ENCODE assay signal across 20 cellular contexts in the genomic region with DNA sequence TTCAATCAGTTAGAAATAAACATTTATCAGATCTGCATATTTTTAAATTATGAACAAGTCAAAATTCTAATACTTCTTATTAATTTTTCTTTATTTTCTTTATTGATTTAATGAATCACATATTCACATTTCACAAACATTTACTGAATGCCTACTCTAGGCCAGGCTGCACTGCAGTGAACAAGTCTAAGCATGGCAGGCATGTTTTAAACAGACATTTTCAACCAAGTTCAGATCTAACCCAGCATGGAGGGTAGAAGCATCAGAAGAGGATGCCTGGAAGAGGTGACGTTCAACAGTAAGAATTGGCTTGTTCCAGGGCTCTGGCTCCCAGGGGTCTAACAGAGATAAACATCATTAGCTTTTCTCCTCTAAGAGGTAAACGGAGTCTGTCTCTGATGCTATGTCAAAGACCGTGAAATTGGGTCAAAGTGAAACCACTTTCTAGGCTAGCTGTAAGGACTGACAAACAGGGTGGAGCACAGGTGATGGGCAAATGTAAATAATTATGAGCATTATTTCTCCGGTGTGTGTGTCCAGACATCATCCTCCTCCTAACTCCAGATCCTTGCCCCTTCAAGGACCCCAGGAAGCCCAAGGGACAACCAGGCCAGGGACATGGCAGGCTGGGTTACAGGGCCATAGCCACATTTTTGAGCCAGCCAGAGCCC. TPM values are rescaled to one million over a fixed set of nuclear protein-coding genes. Genes with fewer than 3 reads are reported as not detected.
DNase-seq lines count a peak whose midpoint lies in the region; ATAC-seq, FAIRE-seq and TF ChIP-seq lines count a peak whose summit lies in the region.
"Had no signal": no experiment of that assay in that cellular context is flagged by ENCODE, and none has a peak within 500 bp of the region (broad histone marks: within the 10 kb centered on the region; RNA-seq: fewer than 3 reads in every experiment).

No MANE protein-coding gene starts in this region.

- H3K36me3 ChIP-seq in bronchial epithelial cell (ENCODE audit: control insufficient read depth, insufficient read depth, low read length) = no peaks in the 10 kb centered on the region
- H3K36me3 ChIP-seq in tibial artery = peaks cover 0 to 8% (median 0%) of the 10 kb centered on the region in 3 donors

- H3K4me3 Mint-ChIP-seq in activated CD4-positive, alpha-beta T cell treated with anti-CD3 and anti-CD28 coated beads, Interleukin-2, amount 10 ng/mL, durations not matched to agents 7 days and 5 days = peak overlapping the region; percentile 61
- no peak overlapping the region for H3K4me3 Mint-ChIP-seq in stimulated activated memory B cell treated with anti-CD40 and anti-IgM and Interleukin-4, amounts not matched to agents 10 μg/mL and 1 μg/mL and 100 μg/mL, for 72 hours
- H3K4me3 Mint-ChIP-seq: brain, H9 had no signal

- peak overlapping the region; percentile 88 for H3K27ac Mint-ChIP-seq in activated CD4-positive, alpha-beta T cell treated with anti-CD3 and anti-CD28 coated beads, Interleukin-2, amount 10 ng/mL, durations not matched to agents 7 days and 5 days
- H3K27ac Mint-ChIP-seq in stimulated activated memory B cell treated with anti-CD40 and anti-IgM and Interleukin-4, amounts not matched to agents 10 μg/mL and 1 μg/mL and 100 μg/mL, for 72 hours = peak overlapping the region; percentile 24
- H3K27ac Mint-ChIP-seq: brain, H9 had no signal

- no peaks in the 10 kb centered on the region for H3K4me1 ChIP-seq in tibial artery
- H3K4me1 ChIP-seq: A549 had no signal

- peak; percentile 83 for DNase-seq in activated CD8-positive, alpha-beta memory T cell treated with anti-CD3 and anti-CD28 coated beads for 24 hours
- no peak for DNase-seq in activated CD8-positive, alpha-beta memory T cell treated with anti-CD3 and anti-CD28 coated beads, Interleukin-2, amount 50 U/mL, for 4 hours
- DNase-seq in activated CD4-positive, alpha-beta T cell treated with anti-CD3 and anti-CD28 coated beads, Interleukin-2, amount 10 ng/mL, durations not matched to agents 7 days and 5 days = peak; percentile 20
- peak; percentile 60 for DNase-seq in bronchial epithelial cell (ENCODE audit: low read depth)
- no peak for DNase-seq in tibial artery
- DNase-seq: dermis blood vessel endothelial cell; H9; mesenchymal stem cell; MV-4-11; NCI-H2081 treated with DMSO at 0.1 percent for 48 hours; NCI-H526 treated with DMSO at 0.1 percent for 48 hours; stimulated activated CD4-positive, alpha-beta T cell treated with anti-CD3 and anti-CD28 coated beads, Interleukin-4, amount 100 ng/mL, for 4 hours had no signal

- no peak for FAIRE-seq in bronchial epithelial cell (lab: Jason Lieb, UNC)
- FAIRE-seq: A549 had no signal

- CTCF ChIA-PET in activated CD4-positive, alpha-beta T cell treated with anti-CD3 and anti-CD28 coated beads, Interleukin-2, amount 10 ng/mL, durations not matched to agents 7 days and 5 days (lab: Charles Lee) = interaction anchor here (0.6 to 2.7 kb wide), 7 partner anchors 10 to 209 kb away, joined by 3 to 11 read pairs (median 4); a partner anchor contains a TSS

- no peaks in the 10 kb centered on the region for H3K27me3 Mint-ChIP-seq in activated CD4-positive, alpha-beta T cell treated with anti-CD3 and anti-CD28 coated beads, Interleukin-2, amount 10 ng/mL, durations not matched to agents 7 days and 5 days
- no peaks in the 10 kb centered on the region for H3K27me3 Mint-ChIP-seq in stimulated activated memory B cell treated with anti-CD40 and anti-IgM and Interleukin-4, amounts not matched to agents 10 μg/mL and 1 μg/mL and 100 μg/mL, for 72 hours

- H3K9me3 Mint-ChIP-seq in activated CD4-positive, alpha-beta T cell treated with anti-CD3 and anti-CD28 coated beads, Interleukin-2, amount 10 ng/mL, durations not matched to agents 7 days and 5 days = peaks cover 13% of the 10 kb centered on the region
- peaks cover 7% of the 10 kb centered on the region for H3K9me3 Mint-ChIP-seq in stimulated activated memory B cell treated with anti-CD40 and anti-IgM and Interleukin-4, amounts not matched to agents 10 μg/mL and 1 μg/mL and 100 μg/mL, for 72 hours

- H3K36me3 Mint-ChIP-seq in activated CD4-positive, alpha-beta T cell treated with anti-CD3 and anti-CD28 coated beads, Interleukin-2, amount 10 ng/mL, durations not matched to agents 7 days and 5 days (ENCODE audit: low read depth) = peaks cover 71% of the 10 kb centered on the region
- H3K36me3 Mint-ChIP-seq in stimulated activated memory B cell treated with anti-CD40 and anti-IgM and Interleukin-4, amounts not matched to agents 10 μg/mL and 1 μg/mL and 100 μg/mL, for 72 hours = peaks cover 34% of the 10 kb centered on the region

- intact Hi-C loops in tibial artery (cut with DNase I; ENCODE audit: low total_unique reads) = no loop called here

- H3K27ac ChIP-seq in tibial artery = no peak overlapping the region
- H3K27ac ChIP-seq: A549 had no signal

- no peak for ATAC-seq in stimulated activated memory B cell treated with anti-CD40 and anti-IgM and Interleukin-4, amounts not matched to agents 10 μg/mL and 1 μg/mL and 100 μg/mL, for 72 hours
- ATAC-seq in GM21528 (IDR thresholded peaks at IDR 0.05; ENCODE audit: low FRiP score, unreplicated experiment) = no peak
- no peak for ATAC-seq in HG03139 (IDR thresholded peaks at IDR 0.05; ENCODE audit: unreplicated experiment)
- ATAC-seq: A549, esophagus mucosa, Panc1, SK-N-SH treated with all-trans-retinoic acid at 6 μM for 48 hours had no signal

- TF ChIP-seq CTCF in bronchial epithelial cell (IDR thresholded peaks at IDR 0.05; ENCODE audit: insufficient read depth, low read length, severe bottlenecking) (no peak), tibial artery (IDR thresholded peaks at IDR 0.05) (no peak)

- peaks cover 0 to 3% (median 0%) of the 10 kb centered on the region in 3 donors for H3K9me3 ChIP-seq in tibial artery

- H3K27me3 ChIP-seq in bronchial epithelial cell (ENCODE audit: control insufficient read depth, insufficient read depth, low read length) (no peaks in the 10 kb centered on the region), tibial artery (no peaks in the 10 kb centered on the region)

- no peak overlapping the region for H3K4me3 ChIP-seq in bronchial epithelial cell (ENCODE audit: low read depth, low read length)
- H3K4me3 ChIP-seq in tibial artery = no peak overlapping the region
- H3K4me3 ChIP-seq: A549 had no signal

- peaks cover 79% of the 10 kb centered on the region for H3K4me1 Mint-ChIP-seq in activated CD4-positive, alpha-beta T cell treated with anti-CD3 and anti-CD28 coated beads, Interleukin-2, amount 10 ng/mL, durations not matched to agents 7 days and 5 days
- H3K4me1 Mint-ChIP-seq in stimulated activated memory B cell treated with anti-CD40 and anti-IgM and Interleukin-4, amounts not matched to agents 10 μg/mL and 1 μg/mL and 100 μg/mL, for 72 hours = peaks cover 21% of the 10 kb centered on the region
- H3K4me1 Mint-ChIP-seq: H9 had no signal

- POLR2A ChIA-PET in activated CD4-positive, alpha-beta T cell treated with anti-CD3 and anti-CD28 coated beads, Interleukin-2, amount 10 ng/mL, durations not matched to agents 7 days and 5 days (lab: Charles Lee) = no interaction called here

RNA-seq across cellular contexts. Expression of a gene that starts 50.6 kb away (rescaled TPM):
- total RNA-seq in activated CD4-positive, alpha-beta T cell treated with anti-CD3 and anti-CD28 coated beads, Interleukin-2, amount 10 ng/mL, durations not matched to agents 7 days and 5 days = 10 to 100 TPM; 25.6 to 31.1 TPM
- total RNA-seq in bronchial epithelial cell = 52.9 and 54.5 TPM in 2 replicates

RNA-seq across cellular contexts. Expression of a gene that starts 50.6 kb away (rescaled TPM):
- 10 to 100 TPM; 21.6 to 25.3 TPM for total RNA-seq in activated CD4-positive, alpha-beta T cell treated with anti-CD3 and anti-CD28 coated beads, Interleukin-2, amount 10 ng/mL, durations not matched to agents 7 days and 5 days
- 12.9 and 27.0 TPM in 2 replicates for total RNA-seq in bronchial epithelial cell

Comparison
In these comparisons a context has a peak if more than half of its experiments do, and no peak if none do; other contexts are left out.
1. DNase-seq: peak in activated CD8-positive, alpha-beta memory T cell treated with anti-CD3 and anti-CD28 coated beads for 24 hours (single experiment), activated CD4-positive, alpha-beta T cell treated with anti-CD3 and anti-CD28 coated beads, Interleukin-2, amount 10 ng/mL, durations not matched to agents 7 days and 5 days (single experiment) and bronchial epithelial cell (single experiment); none in activated CD8-positive, alpha-beta memory T cell treated with anti-CD3 and anti-CD28 coated beads, Interleukin-2, amount 50 U/mL, for 4 hours (single experiment) and tibial artery (0 of 2).